9 cellular contexts compared by ENCODE assay signal in the genomic region with DNA sequence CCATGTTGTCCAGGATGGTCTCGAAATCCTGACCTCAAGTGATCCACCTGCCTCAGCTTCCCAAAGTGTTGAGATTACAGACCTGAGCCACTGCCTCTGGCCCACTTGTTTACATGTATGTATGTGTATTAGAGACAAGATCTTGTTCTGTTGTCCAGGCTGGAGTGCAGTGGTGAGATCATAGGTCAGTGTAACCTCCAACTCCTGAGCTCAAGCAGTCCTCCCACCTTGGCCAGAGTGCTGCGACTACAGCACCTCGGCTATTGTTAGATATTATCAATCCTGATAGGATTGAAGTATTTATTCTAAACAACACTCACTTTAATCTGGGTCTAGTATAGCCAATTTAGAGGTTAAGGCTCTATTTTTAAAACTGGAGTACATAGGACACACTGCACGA. TPM values are rescaled to one million over a fixed set of nuclear protein-coding genes. Genes with fewer than 3 reads are reported as not detected.
"Had no signal": no experiment of that assay in that cellular context is flagged by ENCODE, and none has a peak within 500 bp of the region (broad histone marks: within the 10 kb centered on the region; RNA-seq: fewer than 3 reads in every experiment).

No MANE protein-coding gene starts in this region.

- ATAC-seq: GM12878 had no signal

- DNase-seq: GDM1, GF-D8 had no signal

- FAIRE-seq: G401.6, GM12878, GM12891, GM12892, GM18507, GM19239 had no signal

- H3K4me3 ChIP-seq: GM12878 had no signal

RNA-seq across cellular contexts. Expression of gene PAGE1, which starts 36.0 kb away (rescaled TPM):
- total RNA-seq: G401, GM12878 had no signal
- polyA plus RNA-seq: GM12878 had no signal
